16 cellular contexts compared by ENCODE assay signal in genomic region chr15:74779162-74779648, GRCh38. TPM values are rescaled to one million over a fixed set of nuclear protein-coding genes. Genes with fewer than 3 reads are reported as not detected.
DNase-seq lines count a peak whose midpoint lies in the region; ATAC-seq, FAIRE-seq and TF ChIP-seq lines count a peak whose summit lies in the region.
"Had no signal": no experiment of that assay in that cellular context is flagged by ENCODE, and none has a peak within 500 bp of the region (broad histone marks: within the 10 kb centered on the region; RNA-seq: fewer than 3 reads in every experiment).

No MANE protein-coding gene starts in this region.

- H3K27ac Mint-ChIP-seq in activated naive CD4-positive, alpha-beta T cell treated with anti-CD3 and anti-CD28 coated beads, Interleukin-2, amount 10 ng/mL, durations not matched to agents 7 days and 5 days, result peak overlapping the region; percentile 96
- peak overlapping the region; percentile 96 for H3K27ac Mint-ChIP-seq in activated B cell treated with CpG ODN at 0.5 μM for 24 hours

- H2AFZ ChIP-seq in HepG2 (ENCODE audit: low read length), result no peak overlapping the region

- no peaks in the 10 kb centered on the region for H3K9me3 Mint-ChIP-seq in activated naive CD4-positive, alpha-beta T cell treated with anti-CD3 and anti-CD28 coated beads, Interleukin-2, amount 10 ng/mL, durations not matched to agents 7 days and 5 days
- no peaks in the 10 kb centered on the region for H3K9me3 Mint-ChIP-seq in activated B cell treated with CpG ODN at 0.5 μM for 24 hours

- H3K9me3 ChIP-seq in HepG2 (ENCODE audit: low read length), result no peaks in the 10 kb centered on the region
- no peaks in the 10 kb centered on the region for H3K9me3 ChIP-seq in upper lobe of right lung
- H3K9me3 ChIP-seq: pancreas had no signal

- intact Hi-C loops in activated B cell treated with CpG ODN at 0.5 μM for 24 hours (cut with micrococcal nuclease), result loop anchor here (5.0 kb wide), 1 partner anchor 228 kb away; no protein-coding TSS in a partner anchor
- intact Hi-C loops in HepG2 (cut with micrococcal nuclease; ENCODE audit: unreplicated experiment), result no loop called here
- intact Hi-C loops in upper lobe of right lung (cut with DNase I), result loop anchor here (10.0 kb wide), 1 partner anchor 166 kb away; no protein-coding TSS in a partner anchor

- peak overlapping the region; percentile 42 for H3K4me3 Mint-ChIP-seq in activated naive CD4-positive, alpha-beta T cell treated with anti-CD3 and anti-CD28 coated beads, Interleukin-2, amount 10 ng/mL, durations not matched to agents 7 days and 5 days
- H3K4me3 Mint-ChIP-seq in activated B cell treated with CpG ODN at 0.5 μM for 24 hours, result peak overlapping the region; percentile 93

- no peak for TF ChIP-seq RAD21 in HepG2 (CRISPR knock-in tag; IDR thresholded peaks at IDR 0.05)

- no peaks in the 10 kb centered on the region for H3K36me3 ChIP-seq in HepG2 (replicated peaks in 1 of 2; ENCODE audit: control insufficient read depth in 1 of 2, insufficient read depth in 2 of 2, low read length in 2 of 2)
- H3K36me3 ChIP-seq in upper lobe of right lung, result no peaks in the 10 kb centered on the region
- H3K36me3 ChIP-seq: pancreas had no signal

- no peak overlapping the region for H3K9ac ChIP-seq in HepG2 (ENCODE audit: insufficient read depth, low read depth, low read length)

- peak overlapping the region; percentile 59 for H3K27ac ChIP-seq in HepG2 (ENCODE audit: extremely low read length, insufficient read depth, low read length)
- peak overlapping the region; percentile 17 for H3K27ac ChIP-seq in upper lobe of right lung
- H3K27ac ChIP-seq: pancreas had no signal

- H3K27me3 ChIP-seq in HepG2 (ENCODE audit: control insufficient read depth in 1 of 2, insufficient read depth in 2 of 2, low read length in 2 of 2) (no peaks in the 10 kb centered on the region), upper lobe of right lung (no peaks in the 10 kb centered on the region)
- H3K27me3 ChIP-seq: pancreas had no signal

- WGBS in HepG2 (ENCODE audit: low lambda C conversion rate), result 29% methylated on average over 7 of the region's 7 CpGs

- H3K27me3 Mint-ChIP-seq in activated naive CD4-positive, alpha-beta T cell treated with anti-CD3 and anti-CD28 coated beads, Interleukin-2, amount 10 ng/mL, durations not matched to agents 7 days and 5 days, result no peaks in the 10 kb centered on the region
- H3K27me3 Mint-ChIP-seq in activated B cell treated with CpG ODN at 0.5 μM for 24 hours, result no peaks in the 10 kb centered on the region

- H3K4me1 Mint-ChIP-seq in activated naive CD4-positive, alpha-beta T cell treated with anti-CD3 and anti-CD28 coated beads, Interleukin-2, amount 10 ng/mL, durations not matched to agents 7 days and 5 days, result peaks cover 66% of the 10 kb centered on the region
- peaks cover 82% of the 10 kb centered on the region for H3K4me1 Mint-ChIP-seq in activated B cell treated with CpG ODN at 0.5 μM for 24 hours

- in situ Hi-C loops in HepG2 (cut with HindIII; ENCODE audit: extremely low pct_ligation_motif_present, low pct_unique_long_range_greater_than_20kb), result loop anchor here (10.0 kb wide), 1 partner anchor 176 kb away; the partner anchor contains the start of gene RPP25

- H3K36me3 Mint-ChIP-seq in activated naive CD4-positive, alpha-beta T cell treated with anti-CD3 and anti-CD28 coated beads, Interleukin-2, amount 10 ng/mL, durations not matched to agents 7 days and 5 days, result peaks cover 19% of the 10 kb centered on the region
- H3K36me3 Mint-ChIP-seq in activated B cell treated with CpG ODN at 0.5 μM for 24 hours (ENCODE audit: low read depth), result peaks cover 22% of the 10 kb centered on the region

- no peak for FAIRE-seq in HepG2 (lab: Jason Lieb, UNC)
- FAIRE-seq: pancreas had no signal

- H3K79me2 ChIP-seq in HepG2 (ENCODE audit: insufficient read depth, low read length), result peaks cover 17% of the 10 kb centered on the region

- H3K4me1 ChIP-seq in HepG2 (ENCODE audit: insufficient read depth, low read length) (peaks cover 86% of the 10 kb centered on the region), upper lobe of right lung (peaks cover 49% of the 10 kb centered on the region)

- TF ChIP-seq EP300 in HepG2 (IDR thresholded peaks at IDR 0.05; ENCODE audit: low read depth in 2 of 2, low read length in 2 of 2) (no peak), HepG2 (CRISPR knock-in tag; IDR thresholded peaks at IDR 0.05; ENCODE audit: borderline replicate concordance) (no peak)

- DNase-seq in activated naive CD4-positive, alpha-beta T cell treated with anti-CD3 and anti-CD28 coated beads, Interleukin-2, amount 10 ng/mL, durations not matched to agents 7 days and 5 days, result no peak
- DNase-seq in activated naive CD4-positive, alpha-beta T cell treated with Interleukin-2 at 50 U/mL for 16 hours, result no peak
- DNase-seq in activated B cell treated with CpG ODN at 0.5 μM for 24 hours (no peak), HepG2 (ENCODE audit: low spot score) (no peak), upper lobe of right lung (no peak), germinal center (ENCODE audit: low spot score) (no peak)
- no peak for DNase-seq in stimulated activated CD4-positive, alpha-beta T cell treated with anti-CD3 and anti-CD28 coated beads, Interleukin-4, amount 100 ng/mL, for 4 hours
- DNase-seq: activated CD8-positive, alpha-beta memory T cell treated with anti-CD3 and anti-CD28 coated beads, Interleukin-2, amount 50 U/mL, for 4 hours; effector CD4-positive, alpha-beta T cell; mammary epithelial cell; NCI-H510A; pancreas had no signal

- ATAC-seq in activated B cell treated with CpG ODN at 0.5 μM for 24 hours (ENCODE audit: low read depth) (no peak), HepG2 (no peak), upper lobe of right lung (no peak), GM21619 (IDR thresholded peaks at IDR 0.05; ENCODE audit: unreplicated experiment) (no peak)
- ATAC-seq: pancreas had no signal

- no TSS peak for BruUV-seq in HepG2 (replicated peaks; lab: Mats Ljungman, UMichigan)

- peaks cover 4% of the 10 kb centered on the region for H4K20me1 ChIP-seq in HepG2 (ENCODE audit: insufficient read depth, low read length)

- POLR2A ChIA-PET in activated B cell treated with CpG ODN at 0.5 μM for 24 hours (lab: Charles Lee) (interaction anchor here (0.9 to 32.5 kb wide), 6 partner anchors 0 to 394 kb away, joined by 3 to 2569 read pairs (median 5); partner anchors contain the start of genes CLK3, CSK and ULK3), HepG2 (lab: Yijun Ruan, JAX) (interaction anchor here (0.9 to 2.0 kb wide), 4 partner anchors 8 to 589 kb away, joined by 3 to 17 read pairs (median 6); partner anchors contain the start of genes FAM219B and MAN2C1)

- CTCF ChIA-PET in activated naive CD4-positive, alpha-beta T cell treated with anti-CD3 and anti-CD28 coated beads, Interleukin-2, amount 10 ng/mL, durations not matched to agents 7 days and 5 days (lab: Charles Lee), result interaction anchor here (0.7 to 23.0 kb wide), 8 partner anchors 9 to 163 kb away, joined by 3 to 880 read pairs (median 4); no protein-coding TSS in a partner anchor
- CTCF ChIA-PET in activated B cell treated with CpG ODN at 0.5 μM for 24 hours (lab: Charles Lee) (interaction anchor here (1.6 to 18.7 kb wide), 3 partner anchors 7 to 145 kb away, joined by 4 to 1146 read pairs (median 132); no protein-coding TSS in a partner anchor), HepG2 (lab: Yijun Ruan, JAX; ENCODE audit: low intra/inter-chr PET ratio, low total read pairs) (interaction anchor here (1.1 kb wide), 1 partner anchor 8 kb away, joined by 3 read pairs; no protein-coding TSS in a partner anchor)

- no peak overlapping the region for H3K4me3 ChIP-seq in HepG2 (replicated peaks in 1 of 3; ENCODE audit: insufficient read depth in 1 of 3, low read depth in 2 of 3, low read length in 3 of 3)
- H3K4me3 ChIP-seq in upper lobe of right lung, result no peak overlapping the region
- H3K4me3 ChIP-seq: pancreas had no signal

- TF ChIP-seq CTCF in activated B cell treated with CpG ODN at 0.5 μM for 24 hours (IDR thresholded peaks at IDR 0.05) (no peak), HepG2 (CRISPR knock-in tag; IDR thresholded peaks at IDR 0.05) (no peak), upper lobe of right lung (IDR thresholded peaks at IDR 0.05) (no peak)

- peak overlapping the region; percentile 36 for H3K4me2 ChIP-seq in HepG2 (ENCODE audit: low read depth, low read length)

- TF ChIP-seq POLR2A in HepG2 (IDR thresholded peaks at IDR 0.05; ENCODE audit: insufficient read depth in 1 of 2, low read depth in 2 of 2, low read length in 2 of 2), result no peak

RNA-seq across cellular contexts. Expression of gene CSK, which starts 2.7 kb away (rescaled TPM):
- total RNA-seq in activated B cell treated with CpG ODN at 0.5 μM for 24 hours, result 540 and 557 TPM in 2 replicates
- 20.6 and 21.3 TPM in 2 replicates for total RNA-seq in HepG2 (2016; rRNA removed; fragmentation: Illumina TruSeq; extraction: Trizol)
- total RNA-seq in HepG2 (2016; cell fraction: cytosol; rRNA removed; fragmentation: Illumina TruSeq; extraction: Trizol; ENCODE audit: low read depth), result 8.5 and 9.2 TPM in 2 replicates
- 17.5 and 21.5 TPM in 2 replicates for total RNA-seq in HepG2 (2016; cell fraction: insoluble cytoplasmic fraction; rRNA removed; fragmentation: Illumina TruSeq; extraction: Trizol)
- 24.6 and 31.5 TPM in 2 replicates for total RNA-seq in HepG2 (2016; cell fraction: membrane; rRNA removed; fragmentation: Illumina TruSeq; extraction: Trizol)
- total RNA-seq in HepG2 (2016; cell fraction: nucleus; rRNA removed; fragmentation: Illumina TruSeq; extraction: Trizol), result 22.6 and 23.4 TPM in 2 replicates
- 12.5 and 18.8 TPM in 2 replicates for polyA plus RNA-seq in HepG2 (2011; rRNA removed)
- 13.9 and 14.0 TPM in 2 replicates for polyA plus RNA-seq in HepG2 (2011; cell fraction: cytosol; rRNA removed)
- 67.4 and 72.0 TPM in 2 replicates for polyA plus RNA-seq in HepG2 (2011; cell fraction: nucleus; rRNA removed)
- 26.5 and 39.5 TPM in 2 replicates for polyA plus RNA-seq in HepG2 (2012)
- polyA plus RNA-seq in HepG2 (2016; cell fraction: cytosol; fragmentation: Illumina TruSeq; extraction: Trizol; ENCODE audit: low read depth), result 10.3 and 12.4 TPM in 2 replicates
- polyA plus RNA-seq in HepG2 (2016; cell fraction: insoluble cytoplasmic fraction; fragmentation: Illumina TruSeq; extraction: Trizol; ENCODE audit: low read depth), result 42.9 and 49.6 TPM in 2 replicates
- 24.4 and 34.3 TPM in 2 replicates for polyA plus RNA-seq in HepG2 (2016; cell fraction: membrane; fragmentation: Illumina TruSeq; extraction: Trizol; ENCODE audit: low read depth)
- 80.5 and 84.1 TPM in 2 replicates for polyA plus RNA-seq in HepG2 (2016; cell fraction: nucleus; fragmentation: Illumina TruSeq; extraction: Trizol; ENCODE audit: insufficient read depth, low read depth)
- polyA minus RNA-seq in HepG2 (2011; rRNA and poly(A)+ RNA removed; ENCODE audit: low replicate concordance), result 34.0 and 51.8 TPM in 2 replicates
- 19.3 and 20.3 TPM in 2 replicates for polyA minus RNA-seq in HepG2 (2011; cell fraction: cytosol; rRNA and poly(A)+ RNA removed)
- polyA minus RNA-seq in HepG2 (2011; cell fraction: nucleus; rRNA and poly(A)+ RNA removed), result 23.4 and 28.1 TPM in 2 replicates
- 65.6 TPM for total RNA-seq in upper lobe of right lung

RNA-seq across cellular contexts. Expression of gene CYP1A2, which starts 30.6 kb away (rescaled TPM):
- total RNA-seq in activated B cell treated with CpG ODN at 0.5 μM for 24 hours (0.16 TPM in 1 of 2 replicates, not detected in the other), HepG2 (2016; rRNA removed; fragmentation: Illumina TruSeq; extraction: Trizol) (not detected in 2 replicates), upper lobe of right lung (0.32 TPM)
- not detected in 2 replicates for total RNA-seq in HepG2 (2016; cell fraction: cytosol; rRNA removed; fragmentation: Illumina TruSeq; extraction: Trizol; ENCODE audit: low read depth)
- not detected in 2 replicates for total RNA-seq in HepG2 (2016; cell fraction: insoluble cytoplasmic fraction; rRNA removed; fragmentation: Illumina TruSeq; extraction: Trizol)
- total RNA-seq in HepG2 (2016; cell fraction: membrane; rRNA removed; fragmentation: Illumina TruSeq; extraction: Trizol), result not detected in 2 replicates
- total RNA-seq in HepG2 (2016; cell fraction: nucleus; rRNA removed; fragmentation: Illumina TruSeq; extraction: Trizol), result not detected in 2 replicates
- polyA plus RNA-seq in HepG2 (2011; rRNA removed), result 0.07 and 0.09 TPM in 2 replicates
- polyA plus RNA-seq in HepG2 (2011; cell fraction: cytosol; rRNA removed), result 0.03 and 0.13 TPM in 2 replicates
- 0.03 TPM in 1 of 2 replicates, not detected in the other for polyA plus RNA-seq in HepG2 (2011; cell fraction: nucleus; rRNA removed)
- 0.12 and 0.23 TPM in 2 replicates for polyA plus RNA-seq in HepG2 (2012)
- polyA plus RNA-seq in HepG2 (2016; cell fraction: cytosol; fragmentation: Illumina TruSeq; extraction: Trizol; ENCODE audit: low read depth), result not detected in 2 replicates
- not detected in 2 replicates for polyA plus RNA-seq in HepG2 (2016; cell fraction: insoluble cytoplasmic fraction; fragmentation: Illumina TruSeq; extraction: Trizol; ENCODE audit: low read depth)
- polyA plus RNA-seq in HepG2 (2016; cell fraction: membrane; fragmentation: Illumina TruSeq; extraction: Trizol; ENCODE audit: low read depth), result not detected in 2 replicates
- polyA plus RNA-seq in HepG2 (2016; cell fraction: nucleus; fragmentation: Illumina TruSeq; extraction: Trizol; ENCODE audit: insufficient read depth, low read depth), result not detected in 2 replicates
- 0.05 TPM in 1 of 2 replicates, not detected in the other for polyA minus RNA-seq in HepG2 (2011; rRNA and poly(A)+ RNA removed; ENCODE audit: low replicate concordance)
- not detected in 2 replicates for polyA minus RNA-seq in HepG2 (2011; cell fraction: cytosol; rRNA and poly(A)+ RNA removed)
- polyA minus RNA-seq in HepG2 (2011; cell fraction: nucleus; rRNA and poly(A)+ RNA removed), result not detected in 2 replicates
- total RNA-seq: fibroblast of villous mesenchyme, mammary epithelial cell, RPMI7951, ureter had no signal
- polyA plus RNA-seq: mammary epithelial cell, pancreas had no signal

RNA-seq across cellular contexts. Expression of gene LMAN1L, which starts 33.4 kb away (rescaled TPM):
- total RNA-seq in activated B cell treated with CpG ODN at 0.5 μM for 24 hours (1.0 and 2.2 TPM in 2 replicates), HepG2 (2016; rRNA removed; fragmentation: Illumina TruSeq; extraction: Trizol) (not detected in 2 replicates), upper lobe of right lung (not detected)
- not detected in 2 replicates for total RNA-seq in HepG2 (2016; cell fraction: cytosol; rRNA removed; fragmentation: Illumina TruSeq; extraction: Trizol; ENCODE audit: low read depth)
- not detected in 2 replicates for total RNA-seq in HepG2 (2016; cell fraction: insoluble cytoplasmic fraction; rRNA removed; fragmentation: Illumina TruSeq; extraction: Trizol)
- total RNA-seq in HepG2 (2016; cell fraction: membrane; rRNA removed; fragmentation: Illumina TruSeq; extraction: Trizol), result not detected in 2 replicates
- not detected in 2 replicates for total RNA-seq in HepG2 (2016; cell fraction: nucleus; rRNA removed; fragmentation: Illumina TruSeq; extraction: Trizol)
- not detected in 2 replicates for polyA plus RNA-seq in HepG2 (2011; rRNA removed)
- not detected in 2 replicates for polyA plus RNA-seq in HepG2 (2011; cell fraction: cytosol; rRNA removed)
- 0.17 and 0.26 TPM in 2 replicates for polyA plus RNA-seq in HepG2 (2011; cell fraction: nucleus; rRNA removed)
- polyA plus RNA-seq in HepG2 (2012), result not detected in 2 replicates
- polyA plus RNA-seq in HepG2 (2016; cell fraction: cytosol; fragmentation: Illumina TruSeq; extraction: Trizol; ENCODE audit: low read depth), result not detected in 2 replicates
- polyA plus RNA-seq in HepG2 (2016; cell fraction: insoluble cytoplasmic fraction; fragmentation: Illumina TruSeq; extraction: Trizol; ENCODE audit: low read depth), result not detected in 2 replicates
- not detected in 2 replicates for polyA plus RNA-seq in HepG2 (2016; cell fraction: membrane; fragmentation: Illumina TruSeq; extraction: Trizol; ENCODE audit: low read depth)
- not detected in 2 replicates for polyA plus RNA-seq in HepG2 (2016; cell fraction: nucleus; fragmentation: Illumina TruSeq; extraction: Trizol; ENCODE audit: insufficient read depth, low read depth)
- 0.07 TPM in 1 of 2 replicates, not detected in the other for polyA minus RNA-seq in HepG2 (2011; rRNA and poly(A)+ RNA removed; ENCODE audit: low replicate concordance)
- not detected in 2 replicates for polyA minus RNA-seq in HepG2 (2011; cell fraction: cytosol; rRNA and poly(A)+ RNA removed)
- not detected in 2 replicates for polyA minus RNA-seq in HepG2 (2011; cell fraction: nucleus; rRNA and poly(A)+ RNA removed)
- total RNA-seq: fibroblast of villous mesenchyme, RPMI7951, ureter had no signal
- polyA plus RNA-seq: mammary epithelial cell, pancreas had no signal

RNA-seq across cellular contexts. Expression of gene CPLX3, which starts 47.2 kb away (rescaled TPM):
- total RNA-seq in activated B cell treated with CpG ODN at 0.5 μM for 24 hours (0.20 and 0.22 TPM in 2 replicates), HepG2 (2016; rRNA removed; fragmentation: Illumina TruSeq; extraction: Trizol) (not detected in 2 replicates), upper lobe of right lung (not detected)
- total RNA-seq in HepG2 (2016; cell fraction: cytosol; rRNA removed; fragmentation: Illumina TruSeq; extraction: Trizol; ENCODE audit: low read depth), result not detected in 2 replicates
- total RNA-seq in HepG2 (2016; cell fraction: insoluble cytoplasmic fraction; rRNA removed; fragmentation: Illumina TruSeq; extraction: Trizol), result not detected in 2 replicates
- not detected in 2 replicates for total RNA-seq in HepG2 (2016; cell fraction: membrane; rRNA removed; fragmentation: Illumina TruSeq; extraction: Trizol)
- total RNA-seq in HepG2 (2016; cell fraction: nucleus; rRNA removed; fragmentation: Illumina TruSeq; extraction: Trizol), result not detected in 2 replicates
- polyA plus RNA-seq in HepG2 (2011; rRNA removed), result not detected in 2 replicates
- not detected in 2 replicates for polyA plus RNA-seq in HepG2 (2011; cell fraction: cytosol; rRNA removed)
- polyA plus RNA-seq in HepG2 (2011; cell fraction: nucleus; rRNA removed), result 0.05 TPM in 1 of 2 replicates, not detected in the other
- polyA plus RNA-seq in HepG2 (2012), result not detected in 2 replicates
- polyA plus RNA-seq in HepG2 (2016; cell fraction: cytosol; fragmentation: Illumina TruSeq; extraction: Trizol; ENCODE audit: low read depth), result not detected in 2 replicates
- polyA plus RNA-seq in HepG2 (2016; cell fraction: insoluble cytoplasmic fraction; fragmentation: Illumina TruSeq; extraction: Trizol; ENCODE audit: low read depth), result not detected in 2 replicates
- polyA plus RNA-seq in HepG2 (2016; cell fraction: membrane; fragmentation: Illumina TruSeq; extraction: Trizol; ENCODE audit: low read depth), result not detected in 2 replicates
- polyA plus RNA-seq in HepG2 (2016; cell fraction: nucleus; fragmentation: Illumina TruSeq; extraction: Trizol; ENCODE audit: insufficient read depth, low read depth), result not detected in 2 replicates
- polyA minus RNA-seq in HepG2 (2011; rRNA and poly(A)+ RNA removed; ENCODE audit: low replicate concordance), result not detected in 2 replicates
- polyA minus RNA-seq in HepG2 (2011; cell fraction: cytosol; rRNA and poly(A)+ RNA removed), result not detected in 2 replicates
- polyA minus RNA-seq in HepG2 (2011; cell fraction: nucleus; rRNA and poly(A)+ RNA removed), result not detected in 2 replicates
- total RNA-seq: fibroblast of villous mesenchyme, mammary epithelial cell, pancreas, RPMI7951, ureter had no signal
- polyA plus RNA-seq: mammary epithelial cell had no signal

RNA-seq across cellular contexts. Expression of gene CYP1A1, which starts 53.9 kb away (rescaled TPM):
- total RNA-seq in activated B cell treated with CpG ODN at 0.5 μM for 24 hours (0.49 and 1.3 TPM in 2 replicates), HepG2 (2016; rRNA removed; fragmentation: Illumina TruSeq; extraction: Trizol) (4.1 and 7.9 TPM in 2 replicates), upper lobe of right lung (2.4 TPM)
- 1.3 and 1.7 TPM in 2 replicates for total RNA-seq in HepG2 (2016; cell fraction: cytosol; rRNA removed; fragmentation: Illumina TruSeq; extraction: Trizol; ENCODE audit: low read depth)
- total RNA-seq in HepG2 (2016; cell fraction: insoluble cytoplasmic fraction; rRNA removed; fragmentation: Illumina TruSeq; extraction: Trizol), result 3.5 and 7.6 TPM in 2 replicates
- total RNA-seq in HepG2 (2016; cell fraction: membrane; rRNA removed; fragmentation: Illumina TruSeq; extraction: Trizol), result 3.3 and 3.8 TPM in 2 replicates
- 8.5 and 8.7 TPM in 2 replicates for total RNA-seq in HepG2 (2016; cell fraction: nucleus; rRNA removed; fragmentation: Illumina TruSeq; extraction: Trizol)
- polyA plus RNA-seq in HepG2 (2011; rRNA removed), result 8.0 and 11.0 TPM in 2 replicates
- polyA plus RNA-seq in HepG2 (2011; cell fraction: cytosol; rRNA removed), result 7.0 and 10.8 TPM in 2 replicates
- 8.4 and 11.9 TPM in 2 replicates for polyA plus RNA-seq in HepG2 (2011; cell fraction: nucleus; rRNA removed)
- polyA plus RNA-seq in HepG2 (2012), result 7.0 and 9.5 TPM in 2 replicates
- 1.2 TPM in 2 replicates for polyA plus RNA-seq in HepG2 (2016; cell fraction: cytosol; fragmentation: Illumina TruSeq; extraction: Trizol; ENCODE audit: low read depth)
- polyA plus RNA-seq in HepG2 (2016; cell fraction: insoluble cytoplasmic fraction; fragmentation: Illumina TruSeq; extraction: Trizol; ENCODE audit: low read depth), result 3.4 and 3.6 TPM in 2 replicates
- 1.9 and 2.1 TPM in 2 replicates for polyA plus RNA-seq in HepG2 (2016; cell fraction: membrane; fragmentation: Illumina TruSeq; extraction: Trizol; ENCODE audit: low read depth)
- 13.4 and 14.2 TPM in 2 replicates for polyA plus RNA-seq in HepG2 (2016; cell fraction: nucleus; fragmentation: Illumina TruSeq; extraction: Trizol; ENCODE audit: insufficient read depth, low read depth)
- polyA minus RNA-seq in HepG2 (2011; rRNA and poly(A)+ RNA removed; ENCODE audit: low replicate concordance), result 2.4 and 6.8 TPM in 2 replicates
- polyA minus RNA-seq in HepG2 (2011; cell fraction: cytosol; rRNA and poly(A)+ RNA removed), result 2.5 and 7.8 TPM in 2 replicates
- polyA minus RNA-seq in HepG2 (2011; cell fraction: nucleus; rRNA and poly(A)+ RNA removed), result 1.9 and 5.3 TPM in 2 replicates
- total RNA-seq: fibroblast of villous mesenchyme, ureter had no signal
